In genomic region chr7:36014961-36015360, GRCh38 we compare ENCODE assay signal across 20 cellular contexts.
"Had no signal": no experiment of that assay in that cellular context is flagged by ENCODE, and none has a peak within 500 bp of the region (broad histone marks: within the 10 kb centered on the region; RNA-seq: fewer than 3 reads in every experiment).

No MANE protein-coding gene starts in this region.

- H3K27ac Mint-ChIP-seq: IgD-negative memory B cell had no signal

- H3K4me2 ChIP-seq: KMS-11, SK-N-SH had no signal

- ATAC-seq: K562, Panc1 had no signal

- H3K9me3 ChIP-seq: SK-N-SH had no signal

- H3K4me3 Mint-ChIP-seq: IgD-negative memory B cell had no signal

- H3K36me3 Mint-ChIP-seq: IgD-negative memory B cell had no signal

- H3K27ac ChIP-seq: KMS-11, RWPE1 had no signal

- H3K4me3 ChIP-seq: K562 had no signal

- H3K9ac ChIP-seq: KMS-11, SK-N-SH had no signal

- DNase-seq: Kasumi-1, MM.1S, NCI-H1092 treated with DMSO at 0.1 percent for 48 hours, NCI-H1436, NCI-H187, NCI-H2029, NCI-H2081 treated with DMSO at 0.1 percent for 48 hours, NCI-H2171, NCI-H446, NCI-H510A, NCI-H524 treated with DMSO at 0.1 percent for 48 hours, NCI-H69, NCI-H774, SHP77, SK-N-SH had no signal

- H3K4me1 Mint-ChIP-seq: IgD-negative memory B cell had no signal
